Comparison of ENCODE assay signal across 7 cellular contexts in genomic region chr7:101103701-101104100, GRCh38. TPM values are rescaled to one million over a fixed set of nuclear protein-coding genes. Genes with fewer than 3 reads are reported as not detected.
A peak's percentile ranks its signal among the peaks of the same experiment; 100 is the strongest.
DNase-seq lines count a peak whose midpoint lies in the region; ATAC-seq, FAIRE-seq and TF ChIP-seq lines count a peak whose summit lies in the region.
"Not testable (repeated sequence)": the region's sequence is repeated elsewhere in the genome, so short reads cannot be mapped to it uniquely, and the experiment has no call there.
"Had no signal": no experiment of that assay in that cellular context is flagged by ENCODE, and none has a peak within 500 bp of the region (broad histone marks: within the 10 kb centered on the region; RNA-seq: fewer than 3 reads in every experiment).

No MANE protein-coding gene starts in this region.

- H3K27ac ChIP-seq in ACC112 (ENCODE audit: low read depth, low read length) = peak overlapping the region; percentile 97
- H3K27ac ChIP-seq in IMR-90 (ENCODE audit: insufficient read depth, low read length); trophoblast cell (ENCODE audit: low read depth, low read length): not testable (repeated sequence)
- peak overlapping the region; percentile 29; the same call in 1 of the 3 replicates for H3K27ac ChIP-seq in K562 (ENCODE audit: extremely low read depth, low read depth, low read length)
- H3K27ac ChIP-seq in endothelial cell of umbilical vein (ENCODE audit: insufficient read depth, low read depth, low read length) = peak overlapping the region; percentile 21
- peak overlapping the region; percentile 85 to 98 for H3K27ac ChIP-seq in liver (ENCODE audit: low read depth in 1 of 2, low read length in 2 of 2)

- not testable (repeated sequence) for H3K27me3 ChIP-seq in ACC112 (ENCODE audit: insufficient read depth, low read length); IMR-90 (ENCODE audit: control insufficient read depth, insufficient read depth, low read length); K562 (ENCODE audit: control insufficient read depth in 2 of 2, insufficient read depth in 2 of 2, low read length in 2 of 2); endothelial cell of umbilical vein (ENCODE audit: control insufficient read depth in 2 of 2, insufficient read depth in 2 of 2, low read length in 2 of 2); liver (ENCODE audit: control insufficient read depth in 4 of 4, insufficient read depth in 4 of 4, low read length in 3 of 4); trophoblast cell (ENCODE audit: insufficient read depth, low read length)

- H2BK15ac ChIP-seq in IMR-90 (ENCODE audit: low read depth, low read length) = peak overlapping the region; percentile 91; the same call in 1 of the 3 replicates

- BruUV-seq in IMR-90 (replicated peaks; lab: Mats Ljungman, UMichigan); K562 (replicated peaks; lab: Mats Ljungman, UMichigan); endothelial cell of umbilical vein (replicated peaks; lab: Mats Ljungman, UMichigan): not testable (repeated sequence)

- H4K5ac ChIP-seq in IMR-90 (ENCODE audit: low read depth, low read length) = not testable (repeated sequence)

- TF ChIP-seq POLR2A in IMR-90 (IDR thresholded peaks at IDR 0.05; ENCODE audit: low read depth, low read length); K562 (conservative IDR thresholded peaks at IDR 0.05); endothelial cell of umbilical vein (IDR thresholded peaks at IDR 0.05; ENCODE audit: low read depth, low read length): not testable (repeated sequence)

- H3K79me1 ChIP-seq in IMR-90 (ENCODE audit: low read depth in 1 of 2, low read length in 2 of 2) (peaks cover 11 to 47% of the 10 kb centered on the region in 2 experiments; a peak in 3 of 4 replicates), trophoblast cell (ENCODE audit: low read length) (peaks cover 23% of the 10 kb centered on the region)

- H4K20me1 ChIP-seq in IMR-90 (ENCODE audit: insufficient read depth, low read length); K562 (replicated peaks; ENCODE audit: control insufficient read depth, insufficient read depth, low read length); endothelial cell of umbilical vein (replicated peaks; ENCODE audit: control insufficient read depth, extremely low read depth, insufficient read depth, low read length): not testable (repeated sequence)

- peak overlapping the region; percentile 87 for H2BK20ac ChIP-seq in IMR-90 (ENCODE audit: low read depth, low read length)

- not testable (repeated sequence) for TF ChIP-seq EP300 in K562 (IDR thresholded peaks at IDR 0.05; ENCODE audit: low read length)

- H3K36me3 ChIP-seq in ACC112 (ENCODE audit: insufficient read depth, low read length); IMR-90 (ENCODE audit: control insufficient read depth, insufficient read depth, low read length); K562 (ENCODE audit: control insufficient read depth, insufficient read depth, low read length); endothelial cell of umbilical vein (ENCODE audit: control insufficient read depth in 2 of 2, extremely low read depth in 1 of 2, insufficient read depth in 2 of 2, low read length in 2 of 2); liver (ENCODE audit: control insufficient read depth in 4 of 4, insufficient read depth in 3 of 4, low read depth in 1 of 4, low read length in 3 of 4); trophoblast cell (ENCODE audit: control insufficient read depth in 1 of 2, insufficient read depth in 2 of 2, low read length in 2 of 2): not testable (repeated sequence)

- H3K9me3 ChIP-seq in IMR-90 (ENCODE audit: control insufficient read depth, insufficient read depth, low read length); K562 (replicated peaks; ENCODE audit: control insufficient read depth, insufficient read depth, low read depth, low read length); endothelial cell of umbilical vein (replicated peaks; ENCODE audit: control insufficient read depth, insufficient read depth, low read length); liver (ENCODE audit: control insufficient read depth in 4 of 4, low read length in 3 of 4); trophoblast cell (ENCODE audit: insufficient read depth, low read depth, low read length): not testable (repeated sequence)

- H2AFZ ChIP-seq in ACC112 (ENCODE audit: low read length, unreplicated experiment); IMR-90 (replicated peaks; ENCODE audit: low read length, poor library complexity); endothelial cell of umbilical vein (ENCODE audit: low read depth, low read length); trophoblast cell (ENCODE audit: insufficient read depth, low read length, poor library complexity): not testable (repeated sequence)
- H2AFZ ChIP-seq in K562 (ENCODE audit: low read depth, low read length) = peak overlapping the region; percentile 73

- peak overlapping the region; percentile 65 for H4K91ac ChIP-seq in IMR-90 (ENCODE audit: insufficient read depth, low read depth, low read length)
- peak overlapping the region; percentile 92 for H4K91ac ChIP-seq in trophoblast cell (ENCODE audit: low read depth, low read length)

- in situ Hi-C loops in IMR-90 (cut with MboI; ENCODE audit: low sequenced_read_pairs) = loop anchor here (25.0 kb wide), 1 partner anchor 666 kb away; the partner anchor contains the start of genes MEPCE, PPP1R35 and ZCWPW1
- in situ Hi-C loops in K562 (cut with MboI) = not testable (repeated sequence)

- H2AK9ac ChIP-seq in IMR-90 (replicated peaks; ENCODE audit: low read depth, low read length, poor library complexity) = peak overlapping the region; percentile 84

- TF ChIP-seq CTCF in IMR-90 (conservative IDR thresholded peaks at IDR 0.05; ENCODE audit: low read depth, low read length); K562 (IDR thresholded peaks at IDR 0.05 in 2 of 3, conservative IDR thresholded peaks at IDR 0.05 in 1 of 3; ENCODE audit: insufficient read depth in 2 of 3, low read depth in 1 of 3, low read length in 3 of 3); endothelial cell of umbilical vein (IDR thresholded peaks at IDR 0.05; ENCODE audit: extremely low read depth in 1 of 2, insufficient read depth in 1 of 2, low read depth in 1 of 2, low read length in 2 of 2); liver (IDR thresholded peaks at IDR 0.05; ENCODE audit: low read depth, low read length, missing input control): not testable (repeated sequence)

- intact Hi-C loops in IMR-90 (cut with micrococcal nuclease); K562 (cut with micrococcal nuclease); endothelial cell of umbilical vein (cut with micrococcal nuclease): not testable (repeated sequence)

- peak overlapping the region in 1 of 2 experiments; percentile 45; a peak in 1 of 4 replicates for H4K8ac ChIP-seq in IMR-90 (ENCODE audit: low read depth in 2 of 2, low read length in 2 of 2)
- H4K8ac ChIP-seq in trophoblast cell (ENCODE audit: low read depth, low read length) = peak overlapping the region; percentile 63

- H3K23ac ChIP-seq in IMR-90 (ENCODE audit: low read depth, low read length); trophoblast cell (ENCODE audit: low read length): not testable (repeated sequence)

- peak overlapping the region; percentile 90 for H3K4ac ChIP-seq in IMR-90 (ENCODE audit: low read depth, low read length)
- H3K4ac ChIP-seq in trophoblast cell (ENCODE audit: low read depth, low read length) = not testable (repeated sequence)

- dilution Hi-C loops in IMR-90 (cut with HindIII; ENCODE audit: low sequenced_read_pairs, unreplicated experiment); endothelial cell of umbilical vein (cut with MboI; ENCODE audit: extremely low pct_ligation_motif_present, low sequenced_read_pairs): not testable (repeated sequence)

- not testable (repeated sequence) for DNase-seq in IMR-90; K562 (ENCODE audit: extremely low read depth in 1 of 4, low spot score in 3 of 4); endothelial cell of umbilical vein (ENCODE audit: low read depth, low spot score)
- DNase-seq in trophoblast cell = peak; percentile 80 to 81

- H3K4me1 ChIP-seq in ACC112 (ENCODE audit: control insufficient read depth, insufficient read depth, low read length, unreplicated experiment) = peaks cover 61% of the 10 kb centered on the region
- peaks cover 23% of the 10 kb centered on the region for H3K4me1 ChIP-seq in IMR-90 (ENCODE audit: control insufficient read depth, insufficient read depth, low read length)
- H3K4me1 ChIP-seq in K562 (replicated peaks in 1 of 2; ENCODE audit: control insufficient read depth in 2 of 2, insufficient read depth in 2 of 2, low read length in 2 of 2) = peaks cover 39 to 46% of the 10 kb centered on the region in 2 experiments
- H3K4me1 ChIP-seq in endothelial cell of umbilical vein (ENCODE audit: control insufficient read depth, extremely low read depth, insufficient read depth, low read length) = peaks cover 48% of the 10 kb centered on the region
- H3K4me1 ChIP-seq in liver (ENCODE audit: control insufficient read depth in 4 of 4, insufficient read depth in 4 of 4, low read length in 3 of 4) = peaks cover 9 to 38% (median 21%) of the 10 kb centered on the region in 4 donors
- peaks cover 20 to 25% of the 10 kb centered on the region in 2 experiments for H3K4me1 ChIP-seq in trophoblast cell (ENCODE audit: control insufficient read depth in 1 of 2, insufficient read depth in 2 of 2, low read length in 2 of 2)

- FAIRE-seq in K562 (lab: Jason Lieb, UNC); endothelial cell of umbilical vein (lab: Jason Lieb, UNC): not testable (repeated sequence)

- TF ChIP-seq RAD21 in IMR-90 (IDR thresholded peaks at IDR 0.05; ENCODE audit: low read length); K562 (CRISPR knock-in tag; conservative IDR thresholded peaks at IDR 0.05 in 1 of 2, IDR thresholded peaks at IDR 0.05 in 1 of 2); liver (IDR thresholded peaks at IDR 0.05): not testable (repeated sequence)

- H3K56ac ChIP-seq in IMR-90 (ENCODE audit: extremely low read depth, insufficient read depth, low read length) = not testable (repeated sequence)

- CTCF ChIA-PET in IMR-90 (lab: Yijun Ruan, JAX); K562 (lab: Yijun Ruan, JAX; ENCODE audit: low intra/inter-chr PET ratio): not testable (repeated sequence)
- CTCF ChIA-PET in endothelial cell of umbilical vein (lab: Charles Lee) = interaction anchor here (1.0 kb wide), 1 partner anchor 9 kb away, joined by 3 read pairs; no protein-coding TSS in a partner anchor

- peaks cover 18% of the 10 kb centered on the region for H3K9me1 ChIP-seq in IMR-90 (ENCODE audit: insufficient read depth, low read length)
- H3K9me1 ChIP-seq in K562 (ENCODE audit: control insufficient read depth, insufficient read depth, low read length); endothelial cell of umbilical vein (replicated peaks; ENCODE audit: control insufficient read depth, extremely low read depth, insufficient read depth, low read length): not testable (repeated sequence)

- H2BK5ac ChIP-seq in IMR-90 (ENCODE audit: low read depth, low read length, poor library complexity, severe bottlenecking) (peak overlapping the region; percentile 54), trophoblast cell (ENCODE audit: low read depth, low read length, poor library complexity) (peak overlapping the region; percentile 57)

- H3K14ac ChIP-seq in IMR-90 (replicated peaks; ENCODE audit: low read depth, low read length) (0 out of 2 replicates have a peak overlapping the region, but pooled peaks have one; percentile 29), trophoblast cell (ENCODE audit: low read length) (peak overlapping the region; percentile 73)

- not testable (repeated sequence) for H3K9ac ChIP-seq in IMR-90 (ENCODE audit: low read depth, low read length); endothelial cell of umbilical vein (replicated peaks; ENCODE audit: extremely low read depth, insufficient read depth, low read length); trophoblast cell (ENCODE audit: low read length)
- peak overlapping the region; percentile 16 to 80; a peak in 3 of 4 replicates for H3K9ac ChIP-seq in K562 (ENCODE audit: insufficient read depth in 1 of 2, low read depth in 2 of 2, low read length in 2 of 2)
- peak overlapping the region in 1 of 2 donors; percentile 32 for H3K9ac ChIP-seq in liver (ENCODE audit: low read depth in 1 of 2, low read length in 2 of 2)

- H3K4me3 ChIP-seq in ACC112 (ENCODE audit: low read depth, low read length); IMR-90 (ENCODE audit: insufficient read depth, low read depth, low read length); K562; endothelial cell of umbilical vein (replicated peaks in 1 of 3; ENCODE audit: insufficient read depth in 1 of 3, low read depth in 1 of 3, low read length in 3 of 3); liver (ENCODE audit: low read depth in 1 of 3, low read length in 3 of 3); trophoblast cell (ENCODE audit: low read depth, low read length): not testable (repeated sequence)

- H3K79me2 ChIP-seq in ACC112 (ENCODE audit: control insufficient read depth, insufficient read depth, low read length, unreplicated experiment) = peaks cover 32% of the 10 kb centered on the region
- H3K79me2 ChIP-seq in K562 (ENCODE audit: control insufficient read depth, insufficient read depth, low read length); endothelial cell of umbilical vein (ENCODE audit: control insufficient read depth, insufficient read depth, low read length); trophoblast cell (ENCODE audit: control insufficient read depth, insufficient read depth, low read length, poor library complexity): not testable (repeated sequence)

- WGBS in IMR-90 (ENCODE audit: extremely low coverage in 2 of 2, insufficient read length in 1 of 2), 2 experiments = 100% methylated on average over 2 of the region's 10 CpGs; no CpG with 5 or more reads in 1 of the 2 experiments
- WGBS in K562 (ENCODE audit: insufficient coverage, low coverage, missing lambda C conversion rate) = 90% methylated on average over 10 of the region's 10 CpGs
- WGBS in liver = 51% methylated on average over 10 of the region's 10 CpGs
- WGBS in trophoblast cell (ENCODE audit: extremely low coverage, insufficient coverage, insufficient read length) = no CpG with 5 or more reads among the region's 10 CpGs

- peak overlapping the region; percentile 93 for H2BK12ac ChIP-seq in trophoblast cell (ENCODE audit: low read length)

- ATAC-seq in IMR-90 (ENCODE audit: low read depth); K562: not testable (repeated sequence)

- H3K18ac ChIP-seq in IMR-90 (ENCODE audit: low read depth, low read length) = not testable (repeated sequence)
- H3K18ac ChIP-seq in trophoblast cell (ENCODE audit: low read length) = peak overlapping the region; percentile 67

- POLR2A ChIA-PET in IMR-90 (lab: Charles Lee; ENCODE audit: unreplicated experiment) = not testable (repeated sequence)
- POLR2A ChIA-PET in K562 (lab: Yijun Ruan, JAX) = interaction anchor here (0.6 to 1.1 kb wide), 5 partner anchors 10 to 88 kb away, joined by 3 to 4 read pairs (median 3); no protein-coding TSS in a partner anchor
- POLR2A ChIA-PET in endothelial cell of umbilical vein (lab: Charles Lee) = interaction anchor here (1.9 to 3.0 kb wide), 2 partner anchors 8 to 23 kb away, joined by 6 to 32 read pairs; partner anchors contain the start of gene SERPINE1

- H3K4me2 ChIP-seq in IMR-90 (ENCODE audit: low read depth, low read length); K562 (ENCODE audit: insufficient read depth, low read length); endothelial cell of umbilical vein (ENCODE audit: insufficient read depth, low read length); trophoblast cell (ENCODE audit: low read length): not testable (repeated sequence)

- H2AK5ac ChIP-seq in IMR-90 (ENCODE audit: low read depth, low read length) (peak overlapping the region; percentile 95), trophoblast cell (ENCODE audit: low read length) (peak overlapping the region; percentile 90)

- H2BK120ac ChIP-seq in IMR-90 (ENCODE audit: low read depth, low read length) = peak overlapping the region; percentile 99
- peak overlapping the region; percentile 89 for H2BK120ac ChIP-seq in trophoblast cell (ENCODE audit: insufficient read depth, low read length, poor library complexity)

- not testable (repeated sequence) for H4K12ac ChIP-seq in trophoblast cell (ENCODE audit: low read depth, low read length)

RNA-seq across cellular contexts. Expression of gene TRIM56, which starts 18.4 kb away (rescaled TPM):
- total RNA-seq in IMR-90 (2012; rRNA removed) (3.9 and 4.4 TPM in 2 replicates), K562 (2014; rRNA removed) (13.3 and 13.8 TPM in 2 replicates), K562 (2014; rRNA removed; fragmentation: Illumina TruSeq; extraction: Trizol) (8.2 and 11.6 TPM in 2 replicates), K562 (2015; rRNA removed; fragmentation: Illumina TruSeq; extraction: Trizol) (10.4 and 12.1 TPM in 2 replicates), K562 (2021) (26.6 and 29.7 TPM in 2 replicates), endothelial cell of umbilical vein (21.8 and 25.1 TPM in 2 replicates), liver (10 to 100 TPM in 1 of 2 donors, 1 to 10 TPM in 1; 9.2 to 15.6 TPM)
- polyA plus RNA-seq in IMR-90 (2012; rRNA removed) (4.7 and 5.9 TPM in 2 replicates), K562 (2011; rRNA removed) (4.5 and 6.4 TPM in 2 replicates), K562 (2014; fragmentation: Illumina TruSeq; extraction: Trizol) (13.3 and 15.1 TPM in 2 replicates), K562 (2014; fragmentation: Nextera tagmentation; extraction: Ambion mirVana) (1 to 10 TPM; 2.0 to 2.7 TPM), K562 (2014; rRNA removed) (10.3 and 12.5 TPM in 2 replicates), endothelial cell of umbilical vein (1.9 and 2.3 TPM in 2 replicates), liver (1 to 10 TPM; 4.8 to 6.1 TPM)
- polyA plus RNA-seq in IMR-90 (2012; cell fraction: cytosol; rRNA removed) = 2.7 and 2.9 TPM in 2 replicates
- 10.6 and 11.6 TPM in 2 replicates for polyA plus RNA-seq in IMR-90 (2012; cell fraction: nucleus; rRNA removed; ENCODE audit: low replicate concordance)
- total RNA-seq in K562 (2011; cell fraction: chromatin; rRNA removed; ENCODE audit: low replicate concordance) = 30.8 and 42.4 TPM in 2 replicates
- total RNA-seq in K562 (2011; cell fraction: nucleolus; rRNA removed) = 23.3 and 25.4 TPM in 2 replicates
- 26.5 and 28.8 TPM in 2 replicates for total RNA-seq in K562 (2011; cell fraction: nucleoplasm; rRNA removed)
- 2.3 and 6.2 TPM in 2 replicates for polyA plus RNA-seq in K562 (2011; cell fraction: cytosol; rRNA removed)
- 5.8 and 11.0 TPM in 2 replicates for polyA plus RNA-seq in K562 (2011; cell fraction: nucleus; rRNA removed)
- polyA plus RNA-seq in K562 (2012) = 23.0 and 23.6 TPM in 2 replicates
- polyA minus RNA-seq in K562 (2011; rRNA and poly(A)+ RNA removed) = 9.8 and 19.8 TPM in 2 replicates
- 5.8 and 8.5 TPM in 2 replicates for polyA minus RNA-seq in K562 (2011; cell fraction: cytosol; rRNA and poly(A)+ RNA removed)
- polyA minus RNA-seq in K562 (2011; cell fraction: nucleus; rRNA and poly(A)+ RNA removed) = 7.5 and 7.7 TPM in 2 replicates
- 2.6 and 3.3 TPM in 2 replicates for polyA plus RNA-seq in endothelial cell of umbilical vein (2011; cell fraction: cytosol; rRNA removed)
- polyA plus RNA-seq in endothelial cell of umbilical vein (2011; cell fraction: nucleus; rRNA removed) = 8.6 and 10.1 TPM in 2 replicates
- 6.5 and 7.6 TPM in 2 replicates for polyA plus RNA-seq in endothelial cell of umbilical vein (2012)
- polyA minus RNA-seq in endothelial cell of umbilical vein = 10.9 and 17.3 TPM in 2 replicates
- polyA minus RNA-seq in endothelial cell of umbilical vein (2011; cell fraction: cytosol; rRNA and poly(A)+ RNA removed) = 6.0 TPM
- polyA minus RNA-seq in endothelial cell of umbilical vein (2011; cell fraction: nucleus; rRNA and poly(A)+ RNA removed) = 6.4 and 7.9 TPM in 2 replicates
- 5.4 and 5.8 TPM in 2 replicates for polyA plus RNA-seq in trophoblast cell (2013)

RNA-seq across cellular contexts. Expression of gene SERPINE1, which starts 23.2 kb away (rescaled TPM):
- total RNA-seq in IMR-90 (2012; rRNA removed) = 1,441 and 1,485 TPM in 2 replicates
- 2,783 and 2,870 TPM in 2 replicates for polyA plus RNA-seq in IMR-90 (2012; rRNA removed)
- polyA plus RNA-seq in IMR-90 (2012; cell fraction: cytosol; rRNA removed) = 1,325 and 1,597 TPM in 2 replicates
- 924 and 1,074 TPM in 2 replicates for polyA plus RNA-seq in IMR-90 (2012; cell fraction: nucleus; rRNA removed; ENCODE audit: low replicate concordance)
- total RNA-seq in K562 (2011; cell fraction: chromatin; rRNA removed; ENCODE audit: low replicate concordance) = 3.1 and 8.6 TPM in 2 replicates
- 5.8 and 14.3 TPM in 2 replicates for total RNA-seq in K562 (2011; cell fraction: nucleolus; rRNA removed)
- 5.1 and 8.0 TPM in 2 replicates for total RNA-seq in K562 (2011; cell fraction: nucleoplasm; rRNA removed)
- 0.73 and 0.91 TPM in 2 replicates for total RNA-seq in K562 (2014; rRNA removed)
- total RNA-seq in K562 (2014; rRNA removed; fragmentation: Illumina TruSeq; extraction: Trizol) = 0.44 and 0.67 TPM in 2 replicates
- total RNA-seq in K562 (2015; rRNA removed; fragmentation: Illumina TruSeq; extraction: Trizol) = 0.22 and 0.23 TPM in 2 replicates
- total RNA-seq in K562 (2021) = 0.98 and 1.3 TPM in 2 replicates
- 2.2 and 4.8 TPM in 2 replicates for polyA plus RNA-seq in K562 (2011; rRNA removed)
- 3.0 and 10.7 TPM in 2 replicates for polyA plus RNA-seq in K562 (2011; cell fraction: cytosol; rRNA removed)
- polyA plus RNA-seq in K562 (2011; cell fraction: nucleus; rRNA removed) = 1.2 and 5.4 TPM in 2 replicates
- 2.2 and 4.3 TPM in 2 replicates for polyA plus RNA-seq in K562 (2012)
- 1.0 and 1.1 TPM in 2 replicates for polyA plus RNA-seq in K562 (2014; fragmentation: Illumina TruSeq; extraction: Trizol)
- polyA plus RNA-seq in K562 (2014; fragmentation: Nextera tagmentation; extraction: Ambion mirVana) = 1 to 10 TPM in 1 of 2 experiments, under 1 TPM in 1; 0.89 to 1.6 TPM
- 0.54 and 0.62 TPM in 2 replicates for polyA plus RNA-seq in K562 (2014; rRNA removed)
- polyA minus RNA-seq in K562 (2011; rRNA and poly(A)+ RNA removed) = 1.5 and 6.2 TPM in 2 replicates
- polyA minus RNA-seq in K562 (2011; cell fraction: cytosol; rRNA and poly(A)+ RNA removed) = 5.0 and 5.4 TPM in 2 replicates
- polyA minus RNA-seq in K562 (2011; cell fraction: nucleus; rRNA and poly(A)+ RNA removed) = 0.44 and 1.6 TPM in 2 replicates
- total RNA-seq in endothelial cell of umbilical vein = 2,296 and 2,645 TPM in 2 replicates
- polyA plus RNA-seq in endothelial cell of umbilical vein = 4,637 and 5,683 TPM in 2 replicates
- polyA plus RNA-seq in endothelial cell of umbilical vein (2011; cell fraction: cytosol; rRNA removed) = 3,941 and 4,610 TPM in 2 replicates
- polyA plus RNA-seq in endothelial cell of umbilical vein (2011; cell fraction: nucleus; rRNA removed) = 2,230 and 2,366 TPM in 2 replicates
- 3,488 and 3,747 TPM in 2 replicates for polyA plus RNA-seq in endothelial cell of umbilical vein (2012)
- polyA minus RNA-seq in endothelial cell of umbilical vein = 3,663 and 4,731 TPM in 2 replicates
- 2.8 TPM for polyA minus RNA-seq in endothelial cell of umbilical vein (2011; cell fraction: cytosol; rRNA and poly(A)+ RNA removed)
- polyA minus RNA-seq in endothelial cell of umbilical vein (2011; cell fraction: nucleus; rRNA and poly(A)+ RNA removed) = 786 and 802 TPM in 2 replicates
- total RNA-seq in liver = 10 to 100 TPM in 1 of 2 donors, under 1 TPM in 1; 0.93 to 10.2 TPM
- polyA plus RNA-seq in liver = 10 to 100 TPM in 1 of 2 donors, 1 to 10 TPM in 1; 5.8 to 18.6 TPM
- 148 and 173 TPM in 2 replicates for polyA plus RNA-seq in trophoblast cell (2013)
- polyA plus RNA-seq: CD4-positive, CD25-positive, alpha-beta regulatory T cell had no signal

RNA-seq across cellular contexts. Expression of gene AP1S1, which starts 50.6 kb away (rescaled TPM):
- total RNA-seq in IMR-90 (2012; rRNA removed) = 233 and 295 TPM in 2 replicates
- 178 and 187 TPM in 2 replicates for polyA plus RNA-seq in IMR-90 (2012; rRNA removed)
- 282 and 325 TPM in 2 replicates for polyA plus RNA-seq in IMR-90 (2012; cell fraction: cytosol; rRNA removed)
- 110 and 121 TPM in 2 replicates for polyA plus RNA-seq in IMR-90 (2012; cell fraction: nucleus; rRNA removed; ENCODE audit: low replicate concordance)
- 16.8 and 29.1 TPM in 2 replicates for total RNA-seq in K562 (2011; cell fraction: chromatin; rRNA removed; ENCODE audit: low replicate concordance)
- total RNA-seq in K562 (2011; cell fraction: nucleolus; rRNA removed) = 29.0 and 30.9 TPM in 2 replicates
- total RNA-seq in K562 (2011; cell fraction: nucleoplasm; rRNA removed) = 25.1 and 27.9 TPM in 2 replicates
- 149 and 163 TPM in 2 replicates for total RNA-seq in K562 (2014; rRNA removed)
- 68.6 and 77.7 TPM in 2 replicates for total RNA-seq in K562 (2014; rRNA removed; fragmentation: Illumina TruSeq; extraction: Trizol)
- 71.8 and 71.9 TPM in 2 replicates for total RNA-seq in K562 (2015; rRNA removed; fragmentation: Illumina TruSeq; extraction: Trizol)
- total RNA-seq in K562 (2021) = 89.4 and 91.2 TPM in 2 replicates
- polyA plus RNA-seq in K562 (2011; rRNA removed) = 113 and 121 TPM in 2 replicates
- polyA plus RNA-seq in K562 (2011; cell fraction: cytosol; rRNA removed) = 106 and 108 TPM in 2 replicates
- 56.4 and 60.9 TPM in 2 replicates for polyA plus RNA-seq in K562 (2011; cell fraction: nucleus; rRNA removed)
- 106 and 166 TPM in 2 replicates for polyA plus RNA-seq in K562 (2012)
- 79.8 and 104 TPM in 2 replicates for polyA plus RNA-seq in K562 (2014; fragmentation: Illumina TruSeq; extraction: Trizol)
- 10 to 100 TPM in 1 of 2 experiments, 1 to 10 TPM in 1; 4.4 to 13.6 TPM for polyA plus RNA-seq in K562 (2014; fragmentation: Nextera tagmentation; extraction: Ambion mirVana)
- polyA plus RNA-seq in K562 (2014; rRNA removed) = 125 and 188 TPM in 2 replicates
- 53.4 and 71.7 TPM in 2 replicates for polyA minus RNA-seq in K562 (2011; rRNA and poly(A)+ RNA removed)
- polyA minus RNA-seq in K562 (2011; cell fraction: cytosol; rRNA and poly(A)+ RNA removed) = 25.1 and 29.0 TPM in 2 replicates
- 5.1 and 9.2 TPM in 2 replicates for polyA minus RNA-seq in K562 (2011; cell fraction: nucleus; rRNA and poly(A)+ RNA removed)
- total RNA-seq in endothelial cell of umbilical vein = 70.9 and 93.3 TPM in 2 replicates
- 82.8 and 106 TPM in 2 replicates for polyA plus RNA-seq in endothelial cell of umbilical vein
- polyA plus RNA-seq in endothelial cell of umbilical vein (2011; cell fraction: cytosol; rRNA removed) = 139 and 140 TPM in 2 replicates
- 68.1 and 78.9 TPM in 2 replicates for polyA plus RNA-seq in endothelial cell of umbilical vein (2011; cell fraction: nucleus; rRNA removed)
- 127 and 166 TPM in 2 replicates for polyA plus RNA-seq in endothelial cell of umbilical vein (2012)
- 67.4 and 70.2 TPM in 2 replicates for polyA minus RNA-seq in endothelial cell of umbilical vein
- 37.6 TPM for polyA minus RNA-seq in endothelial cell of umbilical vein (2011; cell fraction: cytosol; rRNA and poly(A)+ RNA removed)
- polyA minus RNA-seq in endothelial cell of umbilical vein (2011; cell fraction: nucleus; rRNA and poly(A)+ RNA removed) = 7.4 and 8.7 TPM in 2 replicates
- total RNA-seq in liver = 10 to 100 TPM; 20.9 to 23.1 TPM
- polyA plus RNA-seq in liver = 10 to 100 TPM; 13.8 to 25.7 TPM
- 59.2 and 61.3 TPM in 2 replicates for polyA plus RNA-seq in trophoblast cell (2013)

Comparison
In these comparisons a context has a peak if more than half of its experiments do, and no peak if none do; other contexts are left out.
1. RNA of gene SERPINE1, which starts 23.2 kb away (total RNA-seq): 2,296 to 2,645 TPM in endothelial cell of umbilical vein and 1,441 to 1,485 TPM in IMR-90; 0.93 to 10.2 TPM in liver and 0.22 to 14.3 TPM in K562; every median in the first group is over 10 times any median in the second.